ENCODE assay signal across 12 cellular contexts in genomic region chr16:22070361-22071351, GRCh38. TPM values are rescaled to one million over a fixed set of nuclear protein-coding genes. Genes with fewer than 3 reads are reported as not detected.
DNase-seq lines count a peak whose midpoint lies in the region; ATAC-seq and TF ChIP-seq lines count a peak whose summit lies in the region.
"Had no signal": no experiment of that assay in that cellular context is flagged by ENCODE, and none has a peak within 500 bp of the region (broad histone marks: within the 10 kb centered on the region; RNA-seq: fewer than 3 reads in every experiment).

No MANE protein-coding gene starts in this region.

- H3K27ac ChIP-seq in adrenal gland, result peak overlapping the region in 2 of 5 donors; percentile 16 to 50
- no peak overlapping the region for H3K27ac ChIP-seq in psoas muscle

- H3K27ac Mint-ChIP-seq in T-cell, result no peak overlapping the region
- H3K27ac Mint-ChIP-seq: activated naive CD8-positive, alpha-beta T cell treated with anti-CD3 and anti-CD28 coated beads, Interleukin-2, amount 50 U/mL, for 24 hours; immature natural killer cell; natural killer cell treated with Interleukin-12 subunit alpha and Interleukin-12 subunit beta and Interleukin-15 and Interleukin-18, amount 100 ng/mL, for 72 hours had no signal

- H3K27me3 Mint-ChIP-seq in T-cell, result no peaks in the 10 kb centered on the region
- H3K27me3 Mint-ChIP-seq: activated naive CD8-positive, alpha-beta T cell treated with anti-CD3 and anti-CD28 coated beads, Interleukin-2, amount 50 U/mL, for 24 hours; natural killer cell treated with Interleukin-12 subunit alpha and Interleukin-12 subunit beta and Interleukin-15 and Interleukin-18, amount 100 ng/mL, for 72 hours had no signal

- peaks cover 0 to 7% (median 4%) of the 10 kb centered on the region in 3 donors for H3K9me3 Mint-ChIP-seq in T-cell
- H3K9me3 Mint-ChIP-seq: natural killer cell treated with Interleukin-12 subunit alpha and Interleukin-12 subunit beta and Interleukin-15 and Interleukin-18, amount 100 ng/mL, for 72 hours had no signal

- H3K4me1 ChIP-seq in adrenal gland (replicated peaks in 1 of 2) (peaks cover 6 to 30% of the 10 kb centered on the region in 2 donors), psoas muscle (peaks cover 7% of the 10 kb centered on the region)

- ATAC-seq in psoas muscle (peak in 1 of 4 donors; percentile 50), HG02840 (IDR thresholded peaks at IDR 0.05; ENCODE audit: low FRiP score, unreplicated experiment) (no peak), T-cell (replicated peaks in 1 of 4) (no peak)
- ATAC-seq: activated naive CD8-positive, alpha-beta T cell treated with anti-CD3 and anti-CD28 coated beads, Interleukin-2, amount 50 U/mL, for 24 hours; natural killer cell treated with Interleukin-12 subunit alpha and Interleukin-12 subunit beta and Interleukin-15 and Interleukin-18, amount 100 ng/mL, for 72 hours had no signal

- WGBS in adrenal gland, 4 donors, result 46 to 58% (median 56%) methylated on average over 13 of the region's 13 CpGs
- 40 to 51% (median 43%) methylated on average over 13 of the region's 13 CpGs for WGBS in psoas muscle, 3 donors

- H3K36me3 Mint-ChIP-seq in T-cell, result peaks cover 15% of the 10 kb centered on the region

- H3K4me3 Mint-ChIP-seq in T-cell, result no peak overlapping the region
- H3K4me3 Mint-ChIP-seq: activated naive CD8-positive, alpha-beta T cell treated with anti-CD3 and anti-CD28 coated beads, Interleukin-2, amount 50 U/mL, for 24 hours; immature natural killer cell; natural killer cell treated with Interleukin-12 subunit alpha and Interleukin-12 subunit beta and Interleukin-15 and Interleukin-18, amount 100 ng/mL, for 72 hours had no signal

- H3K4me3 ChIP-seq in adrenal gland, result no peak overlapping the region
- H3K4me3 ChIP-seq in fibroblast of pulmonary artery (replicated peaks; ENCODE audit: low read depth, low read length), result peak overlapping the region; percentile 25
- H3K4me3 ChIP-seq in psoas muscle, result peak overlapping the region; percentile 27

- H3K27me3 ChIP-seq in adrenal gland (no peaks in the 10 kb centered on the region), psoas muscle (ENCODE audit: insufficient read depth in 3 of 3, low read length in 2 of 3) (no peaks in the 10 kb centered on the region)

- POLR2A ChIA-PET in T-cell (lab: Charles Lee), result no interaction called here

- DNase-seq in GM03348 (ENCODE audit: low spot score), result peak; percentile 17
- DNase-seq in adrenal gland, result peak in 4 of 7 donors; percentile 15 to 29 (median 29)
- peak; percentile 58 for DNase-seq in fibroblast of pulmonary artery (ENCODE audit: low read depth)
- DNase-seq in psoas muscle, result peak in 1 of 2 donors; percentile 27
- no peak for DNase-seq in NCI-H345 treated with DMSO at 0.1 percent for 48 hours (lab: John Stamatoyannopoulos, UW; ENCODE audit: unreplicated experiment)
- DNase-seq in T-cell, result no peak
- no peak for DNase-seq in NK-92 treated with Interleukin-12 subunit alpha and Interleukin-12 subunit beta, amount 100 ng/mL, for 24 hours (lab: John Stamatoyannopoulos, UW)
- DNase-seq: activated naive CD8-positive, alpha-beta T cell treated with anti-CD3 and anti-CD28 coated beads, Interleukin-2, amount 50 U/mL, for 24 hours; immature natural killer cell; NCI-H1105 had no signal

- H3K9me3 ChIP-seq in adrenal gland (replicated peaks in 1 of 3) (no peaks in the 10 kb centered on the region), psoas muscle (no peaks in the 10 kb centered on the region)

- no peak for TF ChIP-seq POLR2A in adrenal gland (IDR thresholded peaks at IDR 0.05)

- H3K4me1 Mint-ChIP-seq in T-cell, result peaks cover 0 to 7% (median 3%) of the 10 kb centered on the region in 3 donors

- H3K36me3 ChIP-seq in adrenal gland (replicated peaks in 1 of 2) (no peaks in the 10 kb centered on the region), psoas muscle (ENCODE audit: insufficient read depth in 1 of 2, low read depth in 1 of 2) (peaks cover 0 to 1% of the 10 kb centered on the region in 2 donors)

- intact Hi-C loops in adrenal gland (cut with DNase I) (loop anchor here in 1 of 2 donors (5.0 kb wide), 1 partner anchor 68 kb away; the partner anchor contains the start of gene PDZD9), psoas muscle (cut with DNase I) (no loop called here)

- TF ChIP-seq CTCF in adrenal gland (IDR thresholded peaks at IDR 0.05) (no peak), fibroblast of pulmonary artery (IDR thresholded peaks at IDR 0.05; ENCODE audit: low read length, missing control alignments) (no peak), psoas muscle (IDR thresholded peaks at IDR 0.05) (no peak)

- CTCF ChIA-PET in T-cell (lab: Charles Lee), result no interaction called here

RNA-seq across cellular contexts. Expression of gene VWA3A, which starts 21.7 kb away (rescaled TPM):
- under 1 TPM in 2 of 8 donors, not detected in 6; 0.19 to 0.32 TPM for total RNA-seq in adrenal gland
- under 1 TPM; 0.27 to 0.72 (median 0.35) TPM for polyA plus RNA-seq in adrenal gland
- under 1 TPM in 1 of 4 donors, not detected in 3; 0.15 TPM for total RNA-seq in psoas muscle
- under 1 TPM in 2 of 3 donors, not detected in 1; 0.03 to 0.12 TPM for polyA plus RNA-seq in psoas muscle
- under 1 TPM; 0.10 to 0.50 (median 0.32) TPM for total RNA-seq in T-cell
- polyA plus RNA-seq: immature natural killer cell had no signal

Comparison
In these comparisons a context has a peak if more than half of its experiments do, and no peak if none do; other contexts are left out.
1. DNase-seq: peak in GM03348 (single experiment), adrenal gland (4 of 7) and fibroblast of pulmonary artery (single experiment); none in NCI-H345 treated with DMSO at 0.1 percent for 48 hours (single experiment), T-cell (0 of 34) and NK-92 treated with Interleukin-12 subunit alpha and Interleukin-12 subunit beta, amount 100 ng/mL, for 24 hours (single experiment).
2. H3K4me3 ChIP-seq: peak in fibroblast of pulmonary artery (single experiment) and psoas muscle (single experiment); none in adrenal gland (0 of 4).